In the genomic region with DNA sequence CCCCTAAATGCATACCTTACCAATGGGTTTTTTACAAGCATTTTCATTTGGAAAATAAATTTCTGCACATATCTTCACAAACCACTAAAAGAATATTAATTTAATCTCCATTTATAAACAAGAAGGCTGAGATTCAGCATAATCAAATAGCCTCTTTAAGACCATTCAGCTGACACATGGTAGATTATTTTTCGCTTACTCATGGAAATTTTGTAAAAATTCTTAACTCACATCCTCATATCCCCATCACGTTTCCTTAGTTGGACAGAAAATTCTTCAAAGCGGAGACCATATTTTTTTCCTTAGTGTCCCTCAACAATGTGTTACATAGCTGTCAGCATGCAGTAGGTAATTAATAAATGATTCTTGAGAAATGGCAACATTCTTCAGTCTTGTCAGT, we compare ENCODE assay signal across 20 cellular contexts.
DNase-seq lines count a peak whose midpoint lies in the region; ATAC-seq, FAIRE-seq and TF ChIP-seq lines count a peak whose summit lies in the region.
"Had no signal": no experiment of that assay in that cellular context is flagged by ENCODE, and none has a peak within 500 bp of the region (broad histone marks: within the 10 kb centered on the region; RNA-seq: fewer than 3 reads in every experiment).

No MANE protein-coding gene starts in this region.

- intact Hi-C loops in K562 (cut with micrococcal nuclease): no loop called here
- intact Hi-C loops in body of pancreas (cut with DNase I): no loop called here

- H3K9me3 ChIP-seq in A549 (no peaks in the 10 kb centered on the region), K562 (replicated peaks; ENCODE audit: control insufficient read depth, insufficient read depth, low read depth, low read length) (no peaks in the 10 kb centered on the region; the same call in 1 of the 2 replicates), body of pancreas (no peaks in the 10 kb centered on the region)
- H3K9me3 ChIP-seq: Caco-2 had no signal

- no peak for TF ChIP-seq POLR2A in A549 (IDR thresholded peaks at IDR 0.05; ENCODE audit: low read length)
- no peak for TF ChIP-seq POLR2A in H54 (IDR thresholded peaks at IDR 0.05; ENCODE audit: low read depth, low read length)
- no peak for TF ChIP-seq POLR2A in K562 (conservative IDR thresholded peaks at IDR 0.05)
- no peak for TF ChIP-seq POLR2A in body of pancreas (IDR thresholded peaks at IDR 0.05)

- no TSS peak for BruUV-seq in K562 (replicated peaks; lab: Mats Ljungman, UMichigan)

- TF ChIP-seq RAD21 in A549 (conservative IDR thresholded peaks at IDR 0.05 in 1 of 2, IDR thresholded peaks at IDR 0.05 in 1 of 2) (no peak), K562 (CRISPR knock-in tag; conservative IDR thresholded peaks at IDR 0.05 in 1 of 2, IDR thresholded peaks at IDR 0.05 in 1 of 2) (no peak)

- no peaks in the 10 kb centered on the region for H3K9me1 ChIP-seq in K562 (ENCODE audit: control insufficient read depth, insufficient read depth, low read length)

- FAIRE-seq in A549 (lab: Jason Lieb, UNC): no peak
- FAIRE-seq in H54 (lab: Jason Lieb, UNC): peak; percentile 11
- no peak for FAIRE-seq in K562 (lab: Jason Lieb, UNC)
- FAIRE-seq: A204.1, G401.6, GM12891, GM19239 had no signal

- no peak for TF ChIP-seq CTCF in A549 (IDR thresholded peaks at IDR 0.05)
- TF ChIP-seq CTCF in K562 (IDR thresholded peaks at IDR 0.05 in 2 of 3, conservative IDR thresholded peaks at IDR 0.05 in 1 of 3; ENCODE audit: insufficient read depth in 2 of 3, low read depth in 1 of 3, low read length in 3 of 3): no peak
- no peak for TF ChIP-seq CTCF in body of pancreas (IDR thresholded peaks at IDR 0.05)

- DNase-seq in A549 (ENCODE audit: low read depth in 1 of 2, low spot score in 1 of 2): no peak
- DNase-seq in H54 (ENCODE audit: insufficient read length, low spot score): no peak
- DNase-seq in K562 (ENCODE audit: extremely low read depth in 1 of 4, low spot score in 3 of 4): no peak
- DNase-seq in hepatic stellate cell (ENCODE audit: low spot score): no peak
- DNase-seq in body of pancreas: no peak
- DNase-seq: 8988T; AML-193; Caco-2; Calu3; CD4-positive, alpha-beta T cell; CD8-positive, alpha-beta T cell; DMS79 treated with DMSO at 0.1 percent for 48 hours; GF-D8 had no signal

- no peak for TF ChIP-seq EP300 in A549 (IDR thresholded peaks at IDR 0.05)
- TF ChIP-seq EP300 in K562 (IDR thresholded peaks at IDR 0.05; ENCODE audit: low read length): no peak

- in situ Hi-C loops in K562 (cut with MboI): no loop called here

- no peak overlapping the region for H3K9ac ChIP-seq in K562 (ENCODE audit: insufficient read depth in 1 of 2, low read depth in 2 of 2, low read length in 2 of 2)
- H3K9ac ChIP-seq: BLaER1 treated with 17β-estradiol and CSF1 and Interleukin-3, amounts not matched to agents 10 nM and 100 nM had no signal

- ATAC-seq in A549: no peak
- ATAC-seq in K562: no peak
- ATAC-seq in HG02759 (IDR thresholded peaks at IDR 0.05; ENCODE audit: unreplicated experiment): no peak
- no peak for ATAC-seq in body of pancreas
- ATAC-seq: CD8-positive, alpha-beta T cell had no signal

- no peak overlapping the region for H2AFZ ChIP-seq in K562 (ENCODE audit: low read depth, low read length)

- no peaks in the 10 kb centered on the region for H3K79me2 ChIP-seq in K562 (ENCODE audit: control insufficient read depth, insufficient read depth, low read length)

- H3K4me2 ChIP-seq in A549 (no peak overlapping the region), K562 (ENCODE audit: insufficient read depth, low read length) (no peak overlapping the region)
- H3K4me2 ChIP-seq: BLaER1 treated with 17β-estradiol and CSF1 and Interleukin-3, amounts not matched to agents 10 nM and 100 nM had no signal

- no peak overlapping the region for H3K4me3 ChIP-seq in A549
- H3K4me3 ChIP-seq in K562: no peak overlapping the region
- H3K4me3 ChIP-seq in body of pancreas: no peak overlapping the region
- H3K4me3 ChIP-seq: BLaER1 treated with 17β-estradiol and CSF1 and Interleukin-3, amounts not matched to agents 10 nM and 100 nM had no signal

- H3K4me1 ChIP-seq in A549 (no peaks in the 10 kb centered on the region), K562 (replicated peaks in 1 of 2; ENCODE audit: control insufficient read depth in 2 of 2, insufficient read depth in 2 of 2, low read length in 2 of 2) (no peaks in the 10 kb centered on the region), body of pancreas (no peaks in the 10 kb centered on the region)
- H3K4me1 ChIP-seq: BLaER1 treated with 17β-estradiol and CSF1 and Interleukin-3, amounts not matched to agents 10 nM and 100 nM; Caco-2 had no signal

- POLR2A ChIA-PET in A549 (lab: Yijun Ruan, JAX): no interaction called here
- POLR2A ChIA-PET in K562 (lab: Yijun Ruan, JAX): no interaction called here

- no peak overlapping the region for H3K27ac ChIP-seq in A549
- no peak overlapping the region for H3K27ac ChIP-seq in K562 (ENCODE audit: extremely low read depth, low read depth, low read length)
- no peak overlapping the region for H3K27ac ChIP-seq in body of pancreas
- H3K27ac ChIP-seq: BLaER1 treated with 17β-estradiol and CSF1 and Interleukin-3, amounts not matched to agents 10 nM and 100 nM; C4-2B had no signal

- WGBS in A549 (ENCODE audit: missing lambda C conversion rate): 63% methylated on average over 3 of the region's 3 CpGs
- 2% methylated on average over 3 of the region's 3 CpGs for WGBS in K562 (ENCODE audit: insufficient coverage, low coverage, missing lambda C conversion rate)
- WGBS in body of pancreas, 2 donors: 51 to 55% methylated on average over 3 of the region's 3 CpGs

- H3K36me3 ChIP-seq in K562 (ENCODE audit: control insufficient read depth, insufficient read depth, low read length) (no peaks in the 10 kb centered on the region), body of pancreas (replicated peaks in 1 of 2; ENCODE audit: insufficient read depth in 1 of 2, low read depth in 2 of 2) (no peaks in the 10 kb centered on the region)
- H3K36me3 ChIP-seq: BLaER1 treated with 17β-estradiol and CSF1 and Interleukin-3, amounts not matched to agents 10 nM and 100 nM had no signal

- CTCF ChIA-PET in A549 (lab: Yijun Ruan, JAX): no interaction called here
- CTCF ChIA-PET in K562 (lab: Yijun Ruan, JAX; ENCODE audit: low intra/inter-chr PET ratio): no interaction called here

- H3K27me3 ChIP-seq in K562 (ENCODE audit: control insufficient read depth in 2 of 2, insufficient read depth in 2 of 2, low read length in 2 of 2) (no peaks in the 10 kb centered on the region), body of pancreas (no peaks in the 10 kb centered on the region)

- no peaks in the 10 kb centered on the region for H4K20me1 ChIP-seq in K562 (replicated peaks; ENCODE audit: control insufficient read depth, insufficient read depth, low read length)
- H4K20me1 ChIP-seq: BLaER1 treated with 17β-estradiol and CSF1 and Interleukin-3, amounts not matched to agents 10 nM and 100 nM had no signal

TF ChIP-seq in A549, 52 proteins besides CTCF, POLR2A, EP300 and RAD21:
- TF ChIP-seq MAFK (IDR thresholded peaks at IDR 0.05; ENCODE audit: partially characterized antibody) (peak; percentile 70), CBX2 (IDR thresholded peaks at IDR 0.05; ENCODE audit: borderline replicate concordance, low read depth) (no peak)

TF ChIP-seq in K562, 482 proteins besides CTCF, POLR2A, EP300 and RAD21 (continues in another document):
- TF ChIP-seq HMGN3 (IDR thresholded peaks at IDR 0.05; ENCODE audit: borderline replicate concordance, extremely low read depth, insufficient read length, low read depth, low read length) (no peak), CBX3 (IDR thresholded peaks at IDR 0.05; ENCODE audit: borderline replicate concordance in 1 of 2, low read length in 2 of 2) (no peak)
- TF ChIP-seq, protein P1, sequence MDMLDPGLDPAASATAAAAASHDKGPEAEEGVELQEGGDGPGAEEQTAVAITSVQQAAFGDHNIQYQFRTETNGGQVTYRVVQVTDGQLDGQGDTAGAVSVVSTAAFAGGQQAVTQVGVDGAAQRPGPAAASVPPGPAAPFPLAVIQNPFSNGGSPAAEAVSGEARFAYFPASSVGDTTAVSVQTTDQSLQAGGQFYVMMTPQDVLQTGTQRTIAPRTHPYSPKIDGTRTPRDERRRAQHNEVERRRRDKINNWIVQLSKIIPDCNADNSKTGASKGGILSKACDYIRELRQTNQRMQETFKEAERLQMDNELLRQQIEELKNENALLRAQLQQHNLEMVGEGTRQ (CRISPR knock-in tag; IDR thresholded peaks at IDR 0.05): no peak
- TF ChIP-seq, protein P2, sequence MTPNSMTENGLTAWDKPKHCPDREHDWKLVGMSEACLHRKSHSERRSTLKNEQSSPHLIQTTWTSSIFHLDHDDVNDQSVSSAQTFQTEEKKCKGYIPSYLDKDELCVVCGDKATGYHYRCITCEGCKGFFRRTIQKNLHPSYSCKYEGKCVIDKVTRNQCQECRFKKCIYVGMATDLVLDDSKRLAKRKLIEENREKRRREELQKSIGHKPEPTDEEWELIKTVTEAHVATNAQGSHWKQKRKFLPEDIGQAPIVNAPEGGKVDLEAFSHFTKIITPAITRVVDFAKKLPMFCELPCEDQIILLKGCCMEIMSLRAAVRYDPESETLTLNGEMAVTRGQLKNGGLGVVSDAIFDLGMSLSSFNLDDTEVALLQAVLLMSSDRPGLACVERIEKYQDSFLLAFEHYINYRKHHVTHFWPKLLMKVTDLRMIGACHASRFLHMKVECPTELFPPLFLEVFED (CRISPR knock-in tag; conservative IDR thresholded peaks at IDR 0.05): no peak
- TF ChIP-seq, protein P3, sequence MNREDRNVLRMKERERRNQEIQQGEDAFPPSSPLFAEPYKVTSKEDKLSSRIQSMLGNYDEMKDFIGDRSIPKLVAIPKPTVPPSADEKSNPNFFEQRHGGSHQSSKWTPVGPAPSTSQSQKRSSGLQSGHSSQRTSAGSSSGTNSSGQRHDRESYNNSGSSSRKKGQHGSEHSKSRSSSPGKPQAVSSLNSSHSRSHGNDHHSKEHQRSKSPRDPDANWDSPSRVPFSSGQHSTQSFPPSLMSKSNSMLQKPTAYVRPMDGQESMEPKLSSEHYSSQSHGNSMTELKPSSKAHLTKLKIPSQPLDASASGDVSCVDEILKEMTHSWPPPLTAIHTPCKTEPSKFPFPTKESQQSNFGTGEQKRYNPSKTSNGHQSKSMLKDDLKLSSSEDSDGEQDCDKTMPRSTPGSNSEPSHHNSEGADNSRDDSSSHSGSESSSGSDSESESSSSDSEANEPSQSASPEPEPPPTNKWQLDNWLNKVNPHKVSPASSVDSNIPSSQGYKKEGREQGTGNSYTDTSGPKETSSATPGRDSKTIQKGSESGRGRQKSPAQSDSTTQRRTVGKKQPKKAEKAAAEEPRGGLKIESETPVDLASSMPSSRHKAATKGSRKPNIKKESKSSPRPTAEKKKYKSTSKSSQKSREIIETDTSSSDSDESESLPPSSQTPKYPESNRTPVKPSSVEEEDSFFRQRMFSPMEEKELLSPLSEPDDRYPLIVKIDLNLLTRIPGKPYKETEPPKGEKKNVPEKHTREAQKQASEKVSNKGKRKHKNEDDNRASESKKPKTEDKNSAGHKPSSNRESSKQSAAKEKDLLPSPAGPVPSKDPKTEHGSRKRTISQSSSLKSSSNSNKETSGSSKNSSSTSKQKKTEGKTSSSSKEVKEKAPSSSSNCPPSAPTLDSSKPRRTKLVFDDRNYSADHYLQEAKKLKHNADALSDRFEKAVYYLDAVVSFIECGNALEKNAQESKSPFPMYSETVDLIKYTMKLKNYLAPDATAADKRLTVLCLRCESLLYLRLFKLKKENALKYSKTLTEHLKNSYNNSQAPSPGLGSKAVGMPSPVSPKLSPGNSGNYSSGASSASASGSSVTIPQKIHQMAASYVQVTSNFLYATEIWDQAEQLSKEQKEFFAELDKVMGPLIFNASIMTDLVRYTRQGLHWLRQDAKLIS (CRISPR knock-in tag; IDR thresholded peaks at IDR 0.05): no peak
